In the genomic region with DNA sequence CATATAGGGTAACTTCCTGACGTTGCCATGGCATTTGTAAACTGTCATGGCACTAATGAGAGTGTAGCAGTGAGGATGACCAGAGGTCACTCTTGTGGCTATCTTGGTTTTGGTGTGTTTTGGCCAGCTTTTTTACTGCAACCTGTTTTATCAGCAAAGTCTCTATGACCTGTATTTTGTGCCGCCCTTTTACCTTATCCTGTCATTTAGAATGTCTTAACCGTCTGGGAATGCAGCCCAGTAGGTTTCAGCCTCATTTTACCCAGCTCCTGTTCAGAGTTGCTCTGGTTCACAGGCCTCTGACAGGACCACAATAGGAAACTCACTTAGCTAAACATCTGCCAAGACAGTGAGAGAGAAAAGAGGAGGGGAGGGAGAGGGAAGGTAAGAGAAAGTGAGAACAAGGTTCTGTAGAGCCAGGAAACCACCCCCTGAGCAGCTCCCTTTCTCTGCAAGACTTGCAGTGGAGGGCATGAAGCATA, we compare ENCODE assay signal across 13 cellular contexts.
A peak's percentile ranks its signal among the peaks of the same experiment; 100 is the strongest.
DNase-seq lines count a peak whose midpoint lies in the region; ATAC-seq and TF ChIP-seq lines count a peak whose summit lies in the region.
"Had no signal": no experiment of that assay in that cellular context is flagged by ENCODE, and none has a peak within 500 bp of the region (broad histone marks: within the 10 kb centered on the region; RNA-seq: fewer than 3 reads in every experiment).

No MANE protein-coding gene starts in this region.

- peaks cover 1% of the 10 kb centered on the region for H3K27me3 Mint-ChIP-seq in endothelial cell (ENCODE audit: unreplicated experiment)

- peak overlapping the region; percentile 62 for H3K27ac Mint-ChIP-seq in endothelial cell (ENCODE audit: unreplicated experiment)

- DNase-seq in NCI-H2196 (lab: John Stamatoyannopoulos, UW; ENCODE audit: unreplicated experiment) (peak; percentile 15), NCI-H2196 treated with DMSO at 0.1 percent for 48 hours (lab: John Stamatoyannopoulos, UW; ENCODE audit: unreplicated experiment) (no peak), M059J (ENCODE audit: low read depth) (peak; percentile 88), endothelial cell (ENCODE audit: low spot score) (no peak), renal cortical epithelial cell (ENCODE audit: low read depth) (peak; percentile 71), NCI-H146 (lab: John Stamatoyannopoulos, UW) (no peak)
- no peak for DNase-seq in activated CD4-positive, alpha-beta T cell treated with anti-CD3 and anti-CD28 coated beads for 48 hours
- DNase-seq: activated naive CD4-positive, alpha-beta T cell treated with Interleukin-2 at 50 U/mL for 16 hours; caudate nucleus; H7; NCI-H774; SIG-M5 had no signal

- no peaks in the 10 kb centered on the region for H3K9me3 Mint-ChIP-seq in endothelial cell (ENCODE audit: unreplicated experiment)

- no peak for ATAC-seq in GM21529 (IDR thresholded peaks at IDR 0.05; ENCODE audit: unreplicated experiment)

- no peak for TF ChIP-seq CTCF in endothelial cell (IDR thresholded peaks at IDR 0.05; ENCODE audit: unreplicated experiment)

- no peaks in the 10 kb centered on the region for H3K36me3 Mint-ChIP-seq in endothelial cell (ENCODE audit: low read depth, unreplicated experiment)

- peaks cover 29% of the 10 kb centered on the region for H3K4me1 Mint-ChIP-seq in endothelial cell (ENCODE audit: unreplicated experiment)

- no peak overlapping the region for H3K4me3 Mint-ChIP-seq in endothelial cell (ENCODE audit: unreplicated experiment)

Comparison
In these comparisons a context has a peak if more than half of its experiments do, and no peak if none do; other contexts are left out.
1. DNase-seq: peak in NCI-H2196 (single experiment), M059J (single experiment) and renal cortical epithelial cell (single experiment); none in NCI-H2196 treated with DMSO at 0.1 percent for 48 hours (single experiment), endothelial cell (single experiment), NCI-H146 (single experiment) and activated CD4-positive, alpha-beta T cell treated with anti-CD3 and anti-CD28 coated beads for 48 hours (single experiment).